9 cellular contexts compared by ENCODE assay signal in the genomic region with DNA sequence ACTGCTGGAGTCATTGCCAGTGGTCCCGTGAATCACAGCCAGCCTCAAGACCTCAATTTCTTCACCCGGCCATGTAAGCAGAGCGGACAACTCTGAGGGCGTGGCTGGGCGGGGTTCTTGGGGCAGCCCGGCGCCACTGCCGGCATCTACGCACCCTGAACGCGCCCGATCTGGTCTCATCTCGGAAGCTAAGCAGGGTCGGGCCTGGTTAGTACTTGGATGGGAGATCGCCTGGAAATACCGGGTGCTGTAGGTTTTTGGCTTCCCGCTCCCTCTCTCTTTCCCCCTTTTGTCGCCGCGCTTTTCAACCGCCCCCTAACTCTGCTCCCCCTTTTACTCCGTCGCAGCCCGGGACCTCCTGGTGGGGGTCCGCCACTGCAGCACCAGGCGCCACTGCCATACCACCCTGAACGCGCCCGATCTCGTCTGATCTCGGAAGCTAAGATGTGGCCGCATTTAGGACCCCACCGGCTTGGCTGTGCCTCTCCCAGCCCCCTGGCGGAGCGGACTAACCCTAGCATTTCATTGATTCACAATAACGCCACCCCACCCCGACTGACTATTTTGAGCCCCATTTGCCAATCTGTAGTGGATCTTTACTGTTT. TPM values are rescaled to one million over a fixed set of nuclear protein-coding genes. Genes with fewer than 3 reads are reported as not detected.
DNase-seq lines count a peak whose midpoint lies in the region; ATAC-seq and TF ChIP-seq lines count a peak whose summit lies in the region.
"Had no signal": no experiment of that assay in that cellular context is flagged by ENCODE, and none has a peak within 500 bp of the region (broad histone marks: within the 10 kb centered on the region; RNA-seq: fewer than 3 reads in every experiment).

No MANE protein-coding gene starts in this region.

- H3K9me3 ChIP-seq in right cardiac atrium (ENCODE audit: control insufficient read depth, low read length), result no peaks in the 10 kb centered on the region

- peak; percentile 49 to 91 for ATAC-seq in activated naive CD4-positive, alpha-beta T cell treated with anti-CD3 and anti-CD28 coated beads, Interleukin-2, amount 50 U/mL, for 72 hours
- ATAC-seq in right cardiac atrium, result peak; percentile 67 to 86
- no peak for ATAC-seq in HG02840 (IDR thresholded peaks at IDR 0.05; ENCODE audit: low FRiP score, unreplicated experiment)

- H3K27ac ChIP-seq in right cardiac atrium (ENCODE audit: low read length) (no peak overlapping the region), skin epidermis (no peak overlapping the region)
- H3K27ac ChIP-seq: SK-N-MC had no signal

- H3K36me3 Mint-ChIP-seq in activated naive CD4-positive, alpha-beta T cell treated with anti-CD3 and anti-CD28 coated beads, Interleukin-2, amount 50 U/mL, for 72 hours, result no peaks in the 10 kb centered on the region

- peak overlapping the region in 1 of 2 donors; percentile 88 for H3K27ac Mint-ChIP-seq in activated naive CD4-positive, alpha-beta T cell treated with anti-CD3 and anti-CD28 coated beads, Interleukin-2, amount 50 U/mL, for 72 hours

- intact Hi-C loops in right cardiac atrium (cut with DNase I), result no loop called here

- H3K4me3 ChIP-seq in GM12865 (ENCODE audit: low read depth, low read length) (peak overlapping the region; percentile 41), right cardiac atrium (ENCODE audit: low read length) (peak overlapping the region; percentile 46), skin epidermis (peak overlapping the region; percentile 5 to 32 (median 17))
- H3K4me3 ChIP-seq: SK-N-MC had no signal

- H3K27me3 ChIP-seq in right cardiac atrium (ENCODE audit: control insufficient read depth, insufficient read depth), result no peaks in the 10 kb centered on the region

- no peaks in the 10 kb centered on the region for H3K4me1 ChIP-seq in right cardiac atrium (ENCODE audit: control insufficient read depth, insufficient read depth, low read length)

- TF ChIP-seq CTCF in GM12865 (IDR thresholded peaks at IDR 0.05; ENCODE audit: insufficient read depth, low read depth, low read length, missing control alignments), result peak; percentile 11

- peak; percentile 80 for DNase-seq in GM12865 (ENCODE audit: low read depth)
- DNase-seq in NOMO-1 (lab: John Stamatoyannopoulos, UW; ENCODE audit: unreplicated experiment in 2 of 2), result peak; percentile 55 to 75
- DNase-seq in activated naive CD4-positive, alpha-beta T cell treated with anti-CD3 and anti-CD28 coated beads, Interleukin-2, amount 50 U/mL, for 72 hours (ENCODE audit: low spot score in 2 of 2), result peak in 1 of 2 donors; percentile 76
- peak; percentile 63 to 78 (median 66) for DNase-seq in right cardiac atrium
- no peak for DNase-seq in NCI-H2081 treated with DMSO at 0.1 percent for 48 hours (lab: John Stamatoyannopoulos, UW)
- no peak for DNase-seq in NCI-H2196 (lab: John Stamatoyannopoulos, UW; ENCODE audit: unreplicated experiment)

- no peaks in the 10 kb centered on the region for H3K9me3 Mint-ChIP-seq in activated naive CD4-positive, alpha-beta T cell treated with anti-CD3 and anti-CD28 coated beads, Interleukin-2, amount 50 U/mL, for 72 hours

- WGBS in right cardiac atrium, result 3% methylated on average over 37 of the region's 37 CpGs

RNA-seq across cellular contexts. Expression of gene GARIN1A, which starts 25.3 kb away (rescaled TPM):
- total RNA-seq in activated naive CD4-positive, alpha-beta T cell treated with anti-CD3 and anti-CD28 coated beads, Interleukin-2, amount 50 U/mL, for 72 hours, result 1 to 10 TPM in 1 of 2 donors, under 1 TPM in 1; 0.14 to 1.1 TPM
- total RNA-seq in right cardiac atrium, result 1 to 10 TPM; 1.5 to 5.0 (median 2.8) TPM
- polyA plus RNA-seq in right cardiac atrium, result 1.7 TPM

RNA-seq across cellular contexts. Expression of gene CALU, which starts 41.8 kb away (rescaled TPM):
- total RNA-seq in activated naive CD4-positive, alpha-beta T cell treated with anti-CD3 and anti-CD28 coated beads, Interleukin-2, amount 50 U/mL, for 72 hours, result 10 to 100 TPM; 28.6 to 48.9 TPM
- 100 to 1,000 TPM; 195 to 318 (median 234) TPM for total RNA-seq in right cardiac atrium
- polyA plus RNA-seq in right cardiac atrium, result 90.7 TPM

Comparison
In these comparisons a context has a peak if more than half of its experiments do, and no peak if none do; other contexts are left out.
1. DNase-seq: peak in GM12865 (single experiment), NOMO-1 (2 of 2) and right cardiac atrium (3 of 3); none in NCI-H2081 treated with DMSO at 0.1 percent for 48 hours (single experiment) and NCI-H2196 (single experiment).
2. Peak in every context shown above with its lines, with median percentiles within 50 percentile points of each other: H3K4me3 ChIP-seq.